2 cellular contexts compared by ENCODE assay signal in the genomic region with DNA sequence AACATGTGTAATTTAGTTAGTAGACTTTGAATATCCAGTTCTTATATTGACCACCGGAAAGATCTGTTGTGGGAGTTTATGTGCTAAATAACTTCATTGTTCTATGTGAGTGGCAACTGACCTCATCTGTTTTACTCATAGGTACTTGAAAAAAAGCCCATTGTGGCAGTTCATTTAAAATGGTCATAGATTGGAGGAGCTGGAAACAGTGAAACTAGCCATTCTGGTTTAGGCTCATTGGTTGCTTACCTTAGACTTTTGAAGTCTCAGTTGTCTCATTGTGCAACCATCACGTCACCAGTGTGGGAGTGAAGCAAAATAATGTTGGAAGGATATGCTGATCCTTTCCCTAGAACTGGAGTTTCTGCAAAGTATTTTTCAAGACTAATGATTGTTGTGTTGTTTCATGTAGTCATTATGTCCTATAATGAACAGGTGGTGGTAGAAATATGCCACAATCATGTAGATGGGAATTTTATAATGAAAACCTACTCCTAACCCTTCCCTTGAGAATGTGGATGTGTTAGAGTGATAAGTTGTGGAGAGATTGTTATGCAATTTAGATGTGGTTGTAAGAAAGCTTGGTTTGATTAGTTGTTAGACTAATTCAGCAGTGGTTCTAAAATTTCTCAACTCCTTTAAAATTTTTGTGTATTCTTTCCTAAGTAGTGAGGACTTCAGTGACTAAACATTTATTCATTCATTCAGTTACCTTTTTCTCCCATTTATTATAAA.
TF ChIP-seq lines count a peak whose summit lies in the region.

No MANE protein-coding gene starts in this region.

TF ChIP-seq in K562, 482 proteins besides CTCF, POLR2A, EP300 and RAD21:
- TF ChIP-seq SNIP1 (IDR thresholded peaks at IDR 0.05; ENCODE audit: low read depth) (no peak), ZNF311 (CRISPR knock-in tag; IDR thresholded peaks at IDR 0.05) (no peak), ZNF408 (CRISPR knock-in tag; IDR thresholded peaks at IDR 0.05; ENCODE audit: low read depth) (no peak), KLF6 (CRISPR knock-in tag; IDR thresholded peaks at IDR 0.05; ENCODE audit: borderline replicate concordance) (no peak), BMI1 (IDR thresholded peaks at IDR 0.05; ENCODE audit: low read length) (peak; percentile 15; the same call in 1 of the 2 replicates), CEBPB (tag; IDR thresholded peaks at IDR 0.05) (peak; percentile 57)

TF ChIP-seq in HepG2, 621 proteins besides CTCF, POLR2A, EP300 and RAD21:
- TF ChIP-seq GATAD2A (CRISPR knock-in tag; IDR thresholded peaks at IDR 0.05) (peak; percentile 37; the same call in 1 of the 2 replicates), SMC3 (IDR thresholded peaks at IDR 0.05; ENCODE audit: low read length) (no peak), MEF2D (CRISPR knock-in tag; IDR thresholded peaks at IDR 0.05) (no peak), CEBPG (CRISPR knock-in tag; IDR thresholded peaks at IDR 0.05) (peak; percentile 46; the same call in 1 of the 2 replicates), CEBPB (IDR thresholded peaks at IDR 0.05; ENCODE audit: borderline replicate concordance, low read depth, low read length) (peak; percentile 83), DRAP1 (CRISPR knock-in tag; IDR thresholded peaks at IDR 0.05) (peak; percentile 5; the same call in 1 of the 2 replicates), AKAP8 (CRISPR knock-in tag; IDR thresholded peaks at IDR 0.05) (no peak), SIX1 (CRISPR knock-in tag; IDR thresholded peaks at IDR 0.05; ENCODE audit: borderline replicate concordance) (no peak), SOX5 (CRISPR knock-in tag; IDR thresholded peaks at IDR 0.05; ENCODE audit: borderline replicate concordance) (peak; percentile 60; the same call in 1 of the 2 replicates), ZNF563 (CRISPR knock-in tag; IDR thresholded peaks at IDR 0.05) (no peak)
- TF ChIP-seq, protein P1, sequence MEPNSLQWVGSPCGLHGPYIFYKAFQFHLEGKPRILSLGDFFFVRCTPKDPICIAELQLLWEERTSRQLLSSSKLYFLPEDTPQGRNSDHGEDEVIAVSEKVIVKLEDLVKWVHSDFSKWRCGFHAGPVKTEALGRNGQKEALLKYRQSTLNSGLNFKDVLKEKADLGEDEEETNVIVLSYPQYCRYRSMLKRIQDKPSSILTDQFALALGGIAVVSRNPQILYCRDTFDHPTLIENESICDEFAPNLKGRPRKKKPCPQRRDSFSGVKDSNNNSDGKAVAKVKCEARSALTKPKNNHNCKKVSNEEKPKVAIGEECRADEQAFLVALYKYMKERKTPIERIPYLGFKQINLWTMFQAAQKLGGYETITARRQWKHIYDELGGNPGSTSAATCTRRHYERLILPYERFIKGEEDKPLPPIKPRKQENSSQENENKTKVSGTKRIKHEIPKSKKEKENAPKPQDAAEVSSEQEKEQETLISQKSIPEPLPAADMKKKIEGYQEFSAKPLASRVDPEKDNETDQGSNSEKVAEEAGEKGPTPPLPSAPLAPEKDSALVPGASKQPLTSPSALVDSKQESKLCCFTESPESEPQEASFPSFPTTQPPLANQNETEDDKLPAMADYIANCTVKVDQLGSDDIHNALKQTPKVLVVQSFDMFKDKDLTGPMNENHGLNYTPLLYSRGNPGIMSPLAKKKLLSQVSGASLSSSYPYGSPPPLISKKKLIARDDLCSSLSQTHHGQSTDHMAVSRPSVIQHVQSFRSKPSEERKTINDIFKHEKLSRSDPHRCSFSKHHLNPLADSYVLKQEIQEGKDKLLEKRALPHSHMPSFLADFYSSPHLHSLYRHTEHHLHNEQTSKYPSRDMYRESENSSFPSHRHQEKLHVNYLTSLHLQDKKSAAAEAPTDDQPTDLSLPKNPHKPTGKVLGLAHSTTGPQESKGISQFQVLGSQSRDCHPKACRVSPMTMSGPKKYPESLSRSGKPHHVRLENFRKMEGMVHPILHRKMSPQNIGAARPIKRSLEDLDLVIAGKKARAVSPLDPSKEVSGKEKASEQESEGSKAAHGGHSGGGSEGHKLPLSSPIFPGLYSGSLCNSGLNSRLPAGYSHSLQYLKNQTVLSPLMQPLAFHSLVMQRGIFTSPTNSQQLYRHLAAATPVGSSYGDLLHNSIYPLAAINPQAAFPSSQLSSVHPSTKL (CRISPR knock-in tag; IDR thresholded peaks at IDR 0.05) = peak; percentile 28; the same call in 1 of the 2 replicates
- TF ChIP-seq, protein P2, sequence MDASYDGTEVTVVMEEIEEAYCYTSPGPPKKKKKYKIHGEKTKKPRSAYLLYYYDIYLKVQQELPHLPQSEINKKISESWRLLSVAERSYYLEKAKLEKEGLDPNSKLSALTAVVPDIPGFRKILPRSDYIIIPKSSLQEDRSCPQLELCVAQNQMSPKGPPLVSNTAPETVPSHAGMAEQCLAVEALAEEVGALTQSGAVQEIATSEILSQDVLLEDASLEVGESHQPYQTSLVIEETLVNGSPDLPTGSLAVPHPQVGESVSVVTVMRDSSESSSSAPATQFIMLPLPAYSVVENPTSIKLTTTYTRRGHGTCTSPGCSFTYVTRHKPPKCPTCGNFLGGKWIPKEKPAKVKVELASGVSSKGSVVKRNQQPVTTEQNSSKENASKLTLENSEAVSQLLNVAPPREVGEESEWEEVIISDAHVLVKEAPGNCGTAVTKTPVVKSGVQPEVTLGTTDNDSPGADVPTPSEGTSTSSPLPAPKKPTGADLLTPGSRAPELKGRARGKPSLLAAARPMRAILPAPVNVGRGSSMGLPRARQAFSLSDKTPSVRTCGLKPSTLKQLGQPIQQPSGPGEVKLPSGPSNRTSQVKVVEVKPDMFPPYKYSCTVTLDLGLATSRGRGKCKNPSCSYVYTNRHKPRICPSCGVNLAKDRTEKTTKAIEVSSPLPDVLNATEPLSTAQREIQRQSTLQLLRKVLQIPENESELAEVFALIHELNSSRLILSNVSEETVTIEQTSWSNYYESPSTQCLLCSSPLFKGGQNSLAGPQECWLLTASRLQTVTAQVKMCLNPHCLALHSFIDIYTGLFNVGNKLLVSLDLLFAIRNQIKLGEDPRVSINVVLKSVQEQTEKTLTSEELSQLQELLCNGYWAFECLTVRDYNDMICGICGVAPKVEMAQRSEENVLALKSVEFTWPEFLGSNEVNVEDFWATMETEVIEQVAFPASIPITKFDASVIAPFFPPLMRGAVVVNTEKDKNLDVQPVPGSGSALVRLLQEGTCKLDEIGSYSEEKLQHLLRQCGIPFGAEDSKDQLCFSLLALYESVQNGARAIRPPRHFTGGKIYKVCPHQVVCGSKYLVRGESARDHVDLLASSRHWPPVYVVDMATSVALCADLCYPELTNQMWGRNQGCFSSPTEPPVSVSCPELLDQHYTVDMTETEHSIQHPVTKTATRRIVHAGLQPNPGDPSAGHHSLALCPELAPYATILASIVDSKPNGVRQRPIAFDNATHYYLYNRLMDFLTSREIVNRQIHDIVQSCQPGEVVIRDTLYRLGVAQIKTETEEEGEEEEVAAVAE (CRISPR knock-in tag; IDR thresholded peaks at IDR 0.05; ENCODE audit: borderline replicate concordance) = peak; percentile 95
